1 cellular context compared by ENCODE assay signal in the genomic region with DNA sequence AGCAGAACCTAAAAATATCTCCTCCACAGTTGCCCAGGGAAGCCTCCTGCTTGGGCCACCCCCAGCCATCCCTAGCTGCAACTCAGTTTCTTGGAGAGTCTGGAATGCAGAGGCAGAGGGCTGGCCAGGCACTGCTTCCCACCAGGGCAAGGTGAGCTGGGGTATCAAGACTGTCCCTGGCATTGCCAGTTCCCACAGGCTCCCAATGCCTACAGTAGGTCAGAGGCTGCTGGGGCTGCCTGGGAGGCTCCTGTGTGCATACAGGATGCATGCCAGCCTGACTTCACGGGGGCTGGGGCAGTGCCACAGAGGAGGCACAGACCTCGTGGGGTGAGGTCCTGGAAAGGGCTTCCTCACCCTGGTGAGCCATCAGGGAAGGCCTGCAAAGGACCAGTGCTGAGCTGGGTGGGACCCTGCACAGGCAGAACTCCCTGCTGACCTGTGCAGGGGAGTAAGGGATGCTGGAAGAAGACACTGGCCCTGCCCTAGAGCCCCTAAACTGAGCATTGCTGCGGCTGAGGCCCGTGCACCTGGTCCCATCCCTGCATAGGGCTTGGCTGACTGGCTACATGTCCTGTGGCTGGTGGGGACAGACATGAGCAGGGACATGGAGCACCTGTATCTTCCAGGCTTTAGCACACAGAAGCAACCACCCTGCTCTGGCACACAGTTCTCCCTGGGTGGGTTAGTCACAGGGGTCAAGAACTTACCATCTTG.
TF ChIP-seq lines count a peak whose summit lies in the region.

No MANE protein-coding gene starts in this region.

TF ChIP-seq in WTC11, 78 proteins besides CTCF, POLR2A, EP300 and RAD21 (continued from another document):
- TF ChIP-seq, protein P1, sequence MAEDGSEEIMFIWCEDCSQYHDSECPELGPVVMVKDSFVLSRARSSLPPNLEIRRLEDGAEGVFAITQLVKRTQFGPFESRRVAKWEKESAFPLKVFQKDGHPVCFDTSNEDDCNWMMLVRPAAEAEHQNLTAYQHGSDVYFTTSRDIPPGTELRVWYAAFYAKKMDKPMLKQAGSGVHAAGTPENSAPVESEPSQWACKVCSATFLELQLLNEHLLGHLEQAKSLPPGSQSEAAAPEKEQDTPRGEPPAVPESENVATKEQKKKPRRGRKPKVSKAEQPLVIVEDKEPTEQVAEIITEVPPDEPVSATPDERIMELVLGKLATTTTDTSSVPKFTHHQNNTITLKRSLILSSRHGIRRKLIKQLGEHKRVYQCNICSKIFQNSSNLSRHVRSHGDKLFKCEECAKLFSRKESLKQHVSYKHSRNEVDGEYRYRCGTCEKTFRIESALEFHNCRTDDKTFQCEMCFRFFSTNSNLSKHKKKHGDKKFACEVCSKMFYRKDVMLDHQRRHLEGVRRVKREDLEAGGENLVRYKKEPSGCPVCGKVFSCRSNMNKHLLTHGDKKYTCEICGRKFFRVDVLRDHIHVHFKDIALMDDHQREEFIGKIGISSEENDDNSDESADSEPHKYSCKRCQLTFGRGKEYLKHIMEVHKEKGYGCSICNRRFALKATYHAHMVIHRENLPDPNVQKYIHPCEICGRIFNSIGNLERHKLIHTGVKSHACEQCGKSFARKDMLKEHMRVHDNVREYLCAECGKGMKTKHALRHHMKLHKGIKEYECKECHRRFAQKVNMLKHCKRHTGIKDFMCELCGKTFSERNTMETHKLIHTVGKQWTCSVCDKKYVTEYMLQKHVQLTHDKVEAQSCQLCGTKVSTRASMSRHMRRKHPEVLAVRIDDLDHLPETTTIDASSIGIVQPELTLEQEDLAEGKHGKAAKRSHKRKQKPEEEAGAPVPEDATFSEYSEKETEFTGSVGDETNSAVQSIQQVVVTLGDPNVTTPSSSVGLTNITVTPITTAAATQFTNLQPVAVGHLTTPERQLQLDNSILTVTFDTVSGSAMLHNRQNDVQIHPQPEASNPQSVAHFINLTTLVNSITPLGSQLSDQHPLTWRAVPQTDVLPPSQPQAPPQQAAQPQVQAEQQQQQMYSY (CRISPR knock-in tag; IDR thresholded peaks at IDR 0.05), result no peak
